15 cellular contexts compared by ENCODE assay signal in the genomic region with DNA sequence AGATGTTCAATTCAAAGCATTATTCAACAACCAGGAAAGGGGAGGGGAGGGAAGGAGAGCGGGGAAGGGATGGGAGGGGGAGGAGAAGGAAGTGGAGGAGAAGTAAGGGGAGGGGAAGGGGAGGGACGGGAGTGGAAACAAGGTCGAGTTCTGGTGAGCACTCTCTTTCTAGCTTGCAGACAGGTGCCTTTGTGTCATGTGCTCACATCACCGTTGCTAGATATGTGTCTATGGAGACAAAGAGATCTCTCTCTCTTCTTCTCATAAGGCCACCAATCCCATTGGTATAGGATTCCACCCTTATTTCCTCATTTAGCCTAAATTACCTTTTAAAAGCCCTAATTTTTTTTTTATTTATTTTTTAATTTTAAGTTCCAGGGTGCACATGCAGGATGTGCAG.
DNase-seq lines count a peak whose midpoint lies in the region; ATAC-seq lines count a peak whose summit lies in the region.
"Had no signal": no experiment of that assay in that cellular context is flagged by ENCODE, and none has a peak within 500 bp of the region (broad histone marks: within the 10 kb centered on the region; RNA-seq: fewer than 3 reads in every experiment).

No MANE protein-coding gene starts in this region.

- H4K91ac ChIP-seq in trophoblast cell (ENCODE audit: low read depth, low read length), result no peak overlapping the region

- H3K36me3 ChIP-seq in trophoblast cell (ENCODE audit: control insufficient read depth in 1 of 2, insufficient read depth in 2 of 2, low read length in 2 of 2), result no peaks in the 10 kb centered on the region

- H4K12ac ChIP-seq in trophoblast cell (ENCODE audit: low read depth, low read length), result no peak overlapping the region

- no peak overlapping the region for H3K4me3 ChIP-seq in trophoblast cell (ENCODE audit: low read depth, low read length)

- H3K23ac ChIP-seq in trophoblast cell (ENCODE audit: low read length), result no peak overlapping the region

- no peak overlapping the region for H2AFZ ChIP-seq in trophoblast cell (ENCODE audit: insufficient read depth, low read length, poor library complexity)

- peak overlapping the region; percentile 9 for H2BK12ac ChIP-seq in trophoblast cell (ENCODE audit: low read length)

- H2BK120ac ChIP-seq in trophoblast cell (ENCODE audit: insufficient read depth, low read length, poor library complexity), result no peak overlapping the region

- H3K14ac ChIP-seq in trophoblast cell (ENCODE audit: low read length), result no peak overlapping the region

- no peaks in the 10 kb centered on the region for H3K27me3 ChIP-seq in trophoblast cell (ENCODE audit: insufficient read depth, low read length)

- H3K18ac ChIP-seq in trophoblast cell (ENCODE audit: low read length), result no peak overlapping the region

- no peak overlapping the region for H2AK5ac ChIP-seq in trophoblast cell (ENCODE audit: low read length)

- H3K27ac ChIP-seq in epithelial cell of prostate (peak overlapping the region; percentile 58), trophoblast cell (ENCODE audit: low read depth, low read length) (no peak overlapping the region)
- H3K27ac ChIP-seq: 22Rv1 had no signal

- H4K8ac ChIP-seq in trophoblast cell (ENCODE audit: low read depth, low read length), result peak overlapping the region; percentile 11

- no peak overlapping the region for H2BK5ac ChIP-seq in trophoblast cell (ENCODE audit: low read depth, low read length, poor library complexity)

- DNase-seq in NCI-H748 (lab: John Stamatoyannopoulos, UW; ENCODE audit: unreplicated experiment) (peak; percentile 21), NCI-H748 treated with DMSO at 0.1 percent for 48 hours (lab: John Stamatoyannopoulos, UW) (no peak), NCI-H69 (lab: John Stamatoyannopoulos, UW) (peak; percentile 100), epithelial cell of prostate (ENCODE audit: low read depth, low spot score) (no peak), trophoblast cell (no peak), SKM-1 (lab: John Stamatoyannopoulos, UW; ENCODE audit: unreplicated experiment) (no peak), germinal center (ENCODE audit: low spot score) (no peak)
- DNase-seq: CD4-positive, alpha-beta memory T cell; MM.1S; NCI-H1092 treated with DMSO at 0.1 percent for 48 hours; NCI-H2081 treated with DMSO at 0.1 percent for 48 hours; NCI-H345; NCI-H526 treated with DMSO at 0.1 percent for 48 hours had no signal

- H3K4ac ChIP-seq in trophoblast cell (ENCODE audit: low read depth, low read length), result no peak overlapping the region

- peaks cover 0 to 2% of the 10 kb centered on the region in 2 experiments for H3K4me1 ChIP-seq in trophoblast cell (ENCODE audit: control insufficient read depth in 1 of 2, insufficient read depth in 2 of 2, low read length in 2 of 2)

- ATAC-seq in GM21515 (IDR thresholded peaks at IDR 0.05; ENCODE audit: unreplicated experiment), result no peak

- H3K9ac ChIP-seq in trophoblast cell (ENCODE audit: low read length), result no peak overlapping the region

- H3K9me3 ChIP-seq in trophoblast cell (ENCODE audit: insufficient read depth, low read depth, low read length), result no peaks in the 10 kb centered on the region

- no CpG with 5 or more reads among the region's 4 CpGs for WGBS in trophoblast cell (ENCODE audit: extremely low coverage, insufficient coverage, insufficient read length)

- H3K79me2 ChIP-seq in trophoblast cell (ENCODE audit: control insufficient read depth, insufficient read depth, low read length, poor library complexity), result no peaks in the 10 kb centered on the region

- no peaks in the 10 kb centered on the region for H3K79me1 ChIP-seq in trophoblast cell (ENCODE audit: low read length)

- no peak overlapping the region for H3K4me2 ChIP-seq in trophoblast cell (ENCODE audit: low read length)

Comparison
In these comparisons a context has a peak if more than half of its experiments do, and no peak if none do; other contexts are left out.
1. DNase-seq: peak in NCI-H748 (single experiment) and NCI-H69 (single experiment); none in NCI-H748 treated with DMSO at 0.1 percent for 48 hours (single experiment), epithelial cell of prostate (single experiment), trophoblast cell (0 of 2), SKM-1 (single experiment) and germinal center (single experiment).